In the genomic region with DNA sequence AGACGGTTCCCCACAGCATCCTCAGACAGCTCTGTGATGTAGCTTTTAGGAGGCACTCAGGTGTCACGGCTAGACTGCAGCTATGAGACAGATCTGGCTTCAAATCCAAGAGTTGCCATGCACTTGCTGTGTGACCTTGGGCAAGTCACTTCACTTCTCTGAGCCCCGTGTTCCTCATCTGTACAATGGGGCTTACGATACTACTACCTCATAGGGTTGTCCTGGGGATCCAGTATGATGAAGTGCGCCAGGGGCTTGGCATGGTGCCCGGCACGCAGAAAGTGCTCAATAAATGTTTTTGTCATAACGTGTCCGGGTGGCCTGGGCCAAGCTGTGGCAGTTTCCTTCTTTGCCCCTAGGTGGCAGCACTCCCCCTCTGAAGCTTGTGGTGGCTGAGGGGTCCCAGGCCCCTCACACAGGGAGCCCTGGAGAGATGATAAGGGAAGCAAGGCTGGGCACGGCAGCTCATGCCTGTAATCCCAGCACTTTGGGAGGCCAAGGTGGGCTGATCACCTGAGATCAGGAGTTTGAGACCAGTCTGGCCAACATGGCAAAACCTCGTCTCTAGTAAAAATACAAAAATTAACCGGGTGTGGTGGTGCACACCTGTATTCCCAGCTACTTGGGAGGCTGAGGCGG, we compare ENCODE assay signal across 7 cellular contexts. TPM values are rescaled to one million over a fixed set of nuclear protein-coding genes. Genes with fewer than 3 reads are reported as not detected.
DNase-seq lines count a peak whose midpoint lies in the region; ATAC-seq and TF ChIP-seq lines count a peak whose summit lies in the region.

No MANE protein-coding gene starts in this region.

- no peaks in the 10 kb centered on the region for H3K27me3 ChIP-seq in sigmoid colon

- no peak overlapping the region for H3K4me2 ChIP-seq in OCI-LY7 (ENCODE audit: low read length)

- H4K20me1 ChIP-seq in OCI-LY7 (ENCODE audit: insufficient read depth, low read length): no peaks in the 10 kb centered on the region

- TF ChIP-seq EP300 in sigmoid colon (IDR thresholded peaks at IDR 0.05): no peak

- CTCF ChIA-PET in OCI-LY7 (lab: Charles Lee; ENCODE audit: unreplicated experiment): no interaction called here

- H3K27ac ChIP-seq in OCI-LY7 (ENCODE audit: low read depth, low read length, poor library complexity, severe bottlenecking): no peak overlapping the region
- H3K27ac ChIP-seq in sigmoid colon: peak overlapping the region in 3 of 4 donors; percentile 88 to 89 (median 88)

- no peaks in the 10 kb centered on the region for H3K79me2 ChIP-seq in OCI-LY7 (ENCODE audit: insufficient read depth, low read depth, low read length)

- no peak for TF ChIP-seq POLR2A in sigmoid colon (IDR thresholded peaks at IDR 0.05)

- H3K4me1 ChIP-seq in OCI-LY7 (ENCODE audit: insufficient read depth, low read length, poor library complexity, severe bottlenecking) (peaks cover 7% of the 10 kb centered on the region), sigmoid colon (peaks cover 0 to 63% (median 62%) of the 10 kb centered on the region in 4 donors)

- H3K4me3 ChIP-seq in OCI-LY7 (ENCODE audit: low read depth, low read length, poor library complexity, severe bottlenecking): no peak overlapping the region
- H3K4me3 ChIP-seq in sigmoid colon: no peak overlapping the region

- no peaks in the 10 kb centered on the region for H3K9me2 ChIP-seq in OCI-LY7 (ENCODE audit: insufficient read depth, low read length)

- no TSS peak for BruUV-seq in OCI-LY7 (replicated peaks; lab: Mats Ljungman, UMichigan)

- intact Hi-C loops in OCI-LY7 (cut with micrococcal nuclease; ENCODE audit: unreplicated experiment): loop anchor here (2.0 to 5.0 kb wide), 3 partner anchors 67 to 335 kb away; no protein-coding TSS in a partner anchor
- intact Hi-C loops in Right ventricle myocardium inferior (cut with DNase I): loop anchor here (2.0 kb wide), 1 partner anchor 277 kb away; no protein-coding TSS in a partner anchor
- intact Hi-C loops in sigmoid colon (cut with DNase I): loop anchor here (2.0 kb wide), 2 partner anchors 59 to 179 kb away; no protein-coding TSS in a partner anchor

- 37 to 74% methylated on average over 13 of the region's 13 CpGs for WGBS in sigmoid colon, 2 donors

- TF ChIP-seq CTCF in GM12874 (IDR thresholded peaks at IDR 0.05; ENCODE audit: insufficient read depth, low read depth, low read length) (peak; percentile 79), OCI-LY7 (conservative IDR thresholded peaks at IDR 0.05; ENCODE audit: low read length) (peak; percentile 91), sigmoid colon (IDR thresholded peaks at IDR 0.05) (peak; percentile 57 to 81 (median 76))

- H2AFZ ChIP-seq in OCI-LY7 (ENCODE audit: low read length): no peak overlapping the region

- no peaks in the 10 kb centered on the region for H3K36me3 ChIP-seq in OCI-LY7 (ENCODE audit: insufficient read depth, low read length)
- H3K36me3 ChIP-seq in sigmoid colon: no peaks in the 10 kb centered on the region

- DNase-seq in OCI-LY7 (ENCODE audit: low spot score): peak; percentile 59
- DNase-seq in activated effector memory CD4-positive, alpha-beta T cell treated with Interleukin-2 at 50 U/mL for 16 hours: peak; percentile 28
- DNase-seq in Right ventricle myocardium inferior (ENCODE audit: missing footprints): no peak
- peak; percentile 82 for DNase-seq in sigmoid colon
- DNase-seq in NK-92 treated with Interleukin-12 subunit alpha and Interleukin-12 subunit beta, amount 100 ng/mL, for 24 hours (lab: John Stamatoyannopoulos, UW): no peak

- POLR2A ChIA-PET in OCI-LY7 (lab: Charles Lee): interaction anchor here (0.5 to 0.7 kb wide), 2 partner anchors 52 to 177 kb away, joined by 3 read pairs; no protein-coding TSS in a partner anchor

- H3K9me3 ChIP-seq in OCI-LY7 (ENCODE audit: low read length) (no peaks in the 10 kb centered on the region), sigmoid colon (no peaks in the 10 kb centered on the region)

- ATAC-seq in Right ventricle myocardium inferior: peak; percentile 22
- ATAC-seq in HG03520 (IDR thresholded peaks at IDR 0.05; ENCODE audit: unreplicated experiment): no peak

RNA-seq across cellular contexts. Expression of gene CHMP4B, which starts 19.1 kb away (rescaled TPM):
- total RNA-seq in OCI-LY7 (2014; rRNA removed; shearing (Covaris generic)): 32.4 and 46.6 TPM in 2 replicates
- 80.4 and 84.2 TPM in 2 replicates for total RNA-seq in OCI-LY7 (2022)
- 108 TPM for total RNA-seq in Right ventricle myocardium inferior
- total RNA-seq in sigmoid colon: 100 to 1,000 TPM; 102 to 115 (median 108) TPM
- polyA plus RNA-seq in sigmoid colon: 100 to 1,000 TPM; 212 to 394 (median 250) TPM

Comparison
In these comparisons a context has a peak if more than half of its experiments do, and no peak if none do; other contexts are left out.
1. DNase-seq: peak in OCI-LY7 (single experiment), activated effector memory CD4-positive, alpha-beta T cell treated with Interleukin-2 at 50 U/mL for 16 hours (single experiment) and sigmoid colon (single experiment); none in Right ventricle myocardium inferior (single experiment) and NK-92 treated with Interleukin-12 subunit alpha and Interleukin-12 subunit beta, amount 100 ng/mL, for 24 hours (single experiment).
2. Peak in every context shown above with its lines, with median percentiles within 50 percentile points of each other: CTCF ChIP-seq.